ENCODE assay signal across 23 cellular contexts in genomic region chr14:71943695-71944018, GRCh38. TPM values are rescaled to one million over a fixed set of nuclear protein-coding genes. Genes with fewer than 3 reads are reported as not detected.
"Had no signal": no experiment of that assay in that cellular context is flagged by ENCODE, and none has a peak within 500 bp of the region (broad histone marks: within the 10 kb centered on the region; RNA-seq: fewer than 3 reads in every experiment).

No MANE protein-coding gene starts in this region.

- H3K36me3 ChIP-seq: colonic mucosa, gastrocnemius medialis, lower lobe of right lung, neutrophil, pancreas, spleen, stomach, thyroid gland had no signal

- H3K9me3 ChIP-seq: colonic mucosa, gastrocnemius medialis, neutrophil, pancreas, thyroid gland had no signal

- H3K4me1 Mint-ChIP-seq: endodermal cell; naive thymus-derived CD8-positive, alpha-beta T cell; nephron progenitor cell had no signal

- H3K4me1 ChIP-seq: colonic mucosa, gastrocnemius medialis, lower lobe of right lung, pancreas, spleen, stomach, thyroid gland had no signal

- H3K27me3 ChIP-seq: colonic mucosa, gastrocnemius medialis, neutrophil, pancreas, stomach, thyroid gland had no signal

- H3K27ac Mint-ChIP-seq: dendritic cell treated with granulocyte-macrophage colony-stimulating factor and Interleukin-4, amounts not matched to agents 40 ng/mL and 50 ng/mL, for 4 days; endodermal cell; naive thymus-derived CD8-positive, alpha-beta T cell; nephron progenitor cell had no signal

- DNase-seq: colonic mucosa; effector CD8-positive, alpha-beta T cell; endodermal cell; foreskin fibroblast; gastrocnemius medialis; head of caudate nucleus; left ventricle myocardium superior; lower lobe of right lung; naive thymus-derived CD8-positive, alpha-beta T cell; nephron progenitor cell; pancreas; right cardiac atrium; spleen; stimulated activated naive CD4-positive, alpha-beta T cell treated with Interleukin-2 at 50 U/mL for 16 hours; stomach; thyroid gland; trophoblast cell had no signal

- H3K4me3 Mint-ChIP-seq: dendritic cell treated with granulocyte-macrophage colony-stimulating factor and Interleukin-4, amounts not matched to agents 40 ng/mL and 50 ng/mL, for 4 days; endodermal cell; naive thymus-derived CD8-positive, alpha-beta T cell; nephron progenitor cell had no signal

- ATAC-seq: esophagus mucosa; gastrocnemius medialis; left ventricle myocardium superior; lower lobe of right lung; naive thymus-derived CD8-positive, alpha-beta T cell; pancreas; right cardiac atrium had no signal

- H3K27me3 Mint-ChIP-seq: dendritic cell treated with granulocyte-macrophage colony-stimulating factor and Interleukin-4, amounts not matched to agents 40 ng/mL and 50 ng/mL, for 4 days had no signal

- H3K4me3 ChIP-seq: colonic mucosa, gastrocnemius medialis, lower lobe of right lung, pancreas, skin epidermis, spleen, stomach, thyroid gland had no signal

RNA-seq across cellular contexts. Expression of gene RGS6, which starts 11.4 kb away (rescaled TPM):
- total RNA-seq: glomerular endothelial cell; myocyte; naive thymus-derived CD8-positive, alpha-beta T cell had no signal
